Comparison of ENCODE assay signal across 22 cellular contexts in the genomic region with DNA sequence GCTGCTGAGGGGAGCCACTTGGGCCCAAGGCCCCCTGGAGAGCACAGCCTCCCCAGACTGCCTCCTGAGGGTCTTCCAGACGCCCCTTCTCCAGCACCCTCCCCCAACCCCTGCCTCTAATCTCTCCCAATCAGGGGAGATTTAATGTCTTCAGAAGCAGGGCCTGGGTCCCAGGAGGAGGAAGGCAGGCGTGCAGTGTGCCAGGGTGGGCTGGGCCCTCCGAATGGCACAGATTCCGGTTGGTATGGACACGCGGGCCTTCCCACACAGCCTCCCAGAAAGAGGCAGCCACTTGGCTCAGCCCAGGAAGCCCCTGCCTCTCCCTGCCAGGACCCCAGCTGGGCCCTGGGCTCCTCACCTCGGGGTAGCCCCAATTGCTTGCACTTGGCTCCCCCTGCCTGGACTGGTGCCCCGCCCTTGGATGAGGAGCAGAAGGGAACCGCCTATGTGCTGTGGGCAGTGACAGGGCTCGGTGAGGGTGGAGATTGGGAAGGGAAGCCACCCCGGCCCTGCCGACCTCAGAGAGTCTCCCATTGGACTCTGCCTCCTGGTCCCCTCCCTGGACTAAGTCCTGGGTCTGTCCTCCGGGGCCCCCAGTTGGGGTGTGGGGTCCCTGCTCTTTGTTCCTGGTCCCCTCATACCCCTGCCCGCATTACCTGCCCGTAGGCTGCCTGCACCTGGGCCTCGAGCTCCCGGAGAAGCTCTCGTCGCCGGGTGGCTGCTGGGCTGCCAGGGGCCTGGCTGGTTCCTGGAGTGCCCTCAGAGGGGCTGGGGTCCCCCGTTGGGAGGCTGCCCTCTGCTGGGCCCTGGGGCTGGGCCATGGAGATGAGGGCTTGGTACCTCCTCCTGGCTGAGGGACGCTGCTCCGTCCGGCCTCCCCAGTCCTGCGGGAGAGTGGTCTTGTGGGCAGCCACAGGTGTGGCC. TPM values are rescaled to one million over a fixed set of nuclear protein-coding genes. Genes with fewer than 3 reads are reported as not detected.
A peak's percentile ranks its signal among the peaks of the same experiment; 100 is the strongest.
DNase-seq lines count a peak whose midpoint lies in the region; ATAC-seq, FAIRE-seq and TF ChIP-seq lines count a peak whose summit lies in the region.
"Had no signal": no experiment of that assay in that cellular context is flagged by ENCODE, and none has a peak within 500 bp of the region (broad histone marks: within the 10 kb centered on the region; RNA-seq: fewer than 3 reads in every experiment).

No MANE protein-coding gene starts in this region.

- H3K27ac ChIP-seq in GM23338 (ENCODE audit: low read depth) (no peak overlapping the region), Panc1 (ENCODE audit: low read length) (no peak overlapping the region), HepG2 (ENCODE audit: extremely low read length, insufficient read depth, low read length) (no peak overlapping the region), transverse colon (no peak overlapping the region)
- H3K27ac ChIP-seq: GM23248 had no signal

- H3K9me3 Mint-ChIP-seq in GM23338: no peaks in the 10 kb centered on the region; the same call in 1 of the 3 replicates

- H3F3A ChIP-seq in GM23338 (replicated peaks; ENCODE audit: low read depth): no peaks in the 10 kb centered on the region

- H2AFZ ChIP-seq in GM23338: no peak overlapping the region
- no peak overlapping the region for H2AFZ ChIP-seq in HepG2 (ENCODE audit: low read length)
- H2AFZ ChIP-seq: GM23248 had no signal

- H3K4me1 ChIP-seq in GM23338 (ENCODE audit: insufficient read depth) (no peaks in the 10 kb centered on the region), Panc1 (ENCODE audit: control insufficient read depth, insufficient read depth, low read length) (peaks cover 3% of the 10 kb centered on the region; the same call in 1 of the 2 replicates), HepG2 (ENCODE audit: insufficient read depth, low read length) (no peaks in the 10 kb centered on the region), transverse colon (peaks cover 0 to 22% (median 12%) of the 10 kb centered on the region in 4 donors)

- in situ Hi-C loops in Panc1 (cut with HindIII; ENCODE audit: low pct_unique_long_range_greater_than_20kb, low sequenced_read_pairs): no loop called here
- in situ Hi-C loops in HepG2 (cut with HindIII; ENCODE audit: extremely low pct_ligation_motif_present, low pct_unique_long_range_greater_than_20kb): no loop called here
- in situ Hi-C loops in transverse colon (cut with MboI; ENCODE audit: low pct_ligation_motif_present in 1 of 4, low pct_unique_long_range_greater_than_20kb in 1 of 4, low sequenced_read_pairs in 3 of 4): no loop called here

- H3K36me3 ChIP-seq in GM23338 (ENCODE audit: insufficient read depth) (no peaks in the 10 kb centered on the region), Panc1 (ENCODE audit: control insufficient read depth, insufficient read depth, low read length) (no peaks in the 10 kb centered on the region), HepG2 (replicated peaks in 1 of 2; ENCODE audit: control insufficient read depth in 1 of 2, insufficient read depth in 2 of 2, low read length in 2 of 2) (no peaks in the 10 kb centered on the region), transverse colon (no peaks in the 10 kb centered on the region)

- no peak overlapping the region for H3K9ac ChIP-seq in HepG2 (ENCODE audit: insufficient read depth, low read depth, low read length)
- H3K9ac ChIP-seq: GM23248 had no signal

- no peak overlapping the region for H3K4me3 Mint-ChIP-seq in GM23338
- H3K4me3 Mint-ChIP-seq: CD14-positive monocyte had no signal

- ATAC-seq in GM23338: peak; percentile 59
- ATAC-seq in Panc1: peak; percentile 80
- ATAC-seq in HepG2: peak; percentile 24; the same call in 2 of the 3 replicates
- ATAC-seq: SK-N-SH treated with all-trans-retinoic acid at 6 μM for 48 hours had no signal

- no peaks in the 10 kb centered on the region for H3K4me1 Mint-ChIP-seq in GM23338

- intact Hi-C loops in Panc1 (cut with micrococcal nuclease; ENCODE audit: unreplicated experiment) (no loop called here), HepG2 (cut with micrococcal nuclease; ENCODE audit: unreplicated experiment) (loop anchor here (10.0 kb wide), 1 partner anchor 559 kb away; no protein-coding TSS in a partner anchor), transverse colon (cut with DNase I; ENCODE audit: low total_unique reads) (no loop called here)

- no CpG with 5 or more reads among the region's 25 CpGs for WGBS in HepG2 (ENCODE audit: low lambda C conversion rate)
- 74% methylated on average over 22 of the region's 25 CpGs; no CpG with 5 or more reads in 1 of the 2 donors for WGBS in transverse colon (ENCODE audit: low coverage in 1 of 2), 2 donors

- TF ChIP-seq CTCF in GM23338 (conservative IDR thresholded peaks at IDR 0.05; ENCODE audit: low read depth in 2 of 2): peak in 1 of 2 experiments; percentile 37; a peak in 1 of 4 replicates
- no peak for TF ChIP-seq CTCF in Panc1 (IDR thresholded peaks at IDR 0.05)
- TF ChIP-seq CTCF in HepG2 (CRISPR knock-in tag; IDR thresholded peaks at IDR 0.05): 0 out of 2 replicates have a peak, but pooled peaks have one; percentile 10
- TF ChIP-seq CTCF in transverse colon (IDR thresholded peaks at IDR 0.05): no peak
- TF ChIP-seq CTCF in GM10248 (IDR thresholded peaks at IDR 0.05; ENCODE audit: control extremely low read depth, extremely low read depth, low read depth, missing control alignments): no peak

- H3K27me3 ChIP-seq in GM23338 (ENCODE audit: insufficient read depth) (no peaks in the 10 kb centered on the region), Panc1 (ENCODE audit: control insufficient read depth, insufficient read depth, low read length) (no peaks in the 10 kb centered on the region), HepG2 (ENCODE audit: control insufficient read depth in 1 of 2, insufficient read depth in 2 of 2, low read length in 2 of 2) (peaks cover 4 to 22% of the 10 kb centered on the region in 2 experiments; a peak in 4 of 5 replicates), transverse colon (no peaks in the 10 kb centered on the region)

- no peak for FAIRE-seq in HepG2 (lab: Jason Lieb, UNC)

- H3K27ac Mint-ChIP-seq in GM23338: no peak overlapping the region

- POLR2A ChIA-PET in Panc1 (lab: Charles Lee) (no interaction called here), HepG2 (lab: Yijun Ruan, JAX) (no interaction called here), GM10248 (lab: Yijun Ruan, JAX) (no interaction called here)

- H3K4me3 ChIP-seq in GM23338 (no peak overlapping the region), Panc1 (ENCODE audit: low read depth in 2 of 2, low read length in 2 of 2) (no peak overlapping the region), HepG2 (replicated peaks in 1 of 3; ENCODE audit: insufficient read depth in 1 of 3, low read depth in 2 of 3, low read length in 3 of 3) (no peak overlapping the region), transverse colon (no peak overlapping the region)
- H3K4me3 ChIP-seq: GM23248 had no signal

- H3K9me2 ChIP-seq in GM23338 (ENCODE audit: insufficient read depth): 0 out of 2 replicates have a peak, but pooled peaks cover 5% of the 10 kb centered on the region

- H4K20me1 ChIP-seq in GM23338 (replicated peaks; ENCODE audit: insufficient read depth): no peaks in the 10 kb centered on the region
- no peaks in the 10 kb centered on the region for H4K20me1 ChIP-seq in HepG2 (ENCODE audit: insufficient read depth, low read length)

- CTCF ChIA-PET in Panc1 (lab: Charles Lee): no interaction called here
- CTCF ChIA-PET in HepG2 (lab: Yijun Ruan, JAX; ENCODE audit: low intra/inter-chr PET ratio, low total read pairs): no interaction called here
- CTCF ChIA-PET in GM10248 (lab: Yijun Ruan, JAX): no interaction called here

- no TSS peak for BruUV-seq in Panc1 (replicated peaks; lab: Mats Ljungman, UMichigan)
- no TSS peak for BruUV-seq in HepG2 (replicated peaks; lab: Mats Ljungman, UMichigan)

- H3K79me2 ChIP-seq in GM23338 (replicated peaks; ENCODE audit: insufficient read depth) (no peaks in the 10 kb centered on the region), HepG2 (ENCODE audit: insufficient read depth, low read length) (no peaks in the 10 kb centered on the region)

- peaks cover 5% of the 10 kb centered on the region for H3K27me3 Mint-ChIP-seq in GM23338 (ENCODE audit: insufficient read depth, low read depth, poor library complexity)

- TF ChIP-seq EP300 in HepG2 (IDR thresholded peaks at IDR 0.05; ENCODE audit: low read depth in 2 of 2, low read length in 2 of 2) (no peak), HepG2 (CRISPR knock-in tag; IDR thresholded peaks at IDR 0.05; ENCODE audit: borderline replicate concordance) (no peak), transverse colon (IDR thresholded peaks at IDR 0.05; ENCODE audit: low read depth) (no peak)

- TF ChIP-seq RAD21 in HepG2 (CRISPR knock-in tag; IDR thresholded peaks at IDR 0.05): no peak

- TF ChIP-seq POLR2A in HepG2 (IDR thresholded peaks at IDR 0.05; ENCODE audit: insufficient read depth in 1 of 2, low read depth in 2 of 2, low read length in 2 of 2) (no peak), transverse colon (IDR thresholded peaks at IDR 0.05) (no peak)

- H3K36me3 Mint-ChIP-seq in GM23338 (ENCODE audit: low read depth): no peaks in the 10 kb centered on the region; the same call in 2 of the 3 replicates
- H3K36me3 Mint-ChIP-seq: CD14-positive monocyte had no signal

- H3K4me2 ChIP-seq in GM23338 (no peak overlapping the region), HepG2 (ENCODE audit: low read depth, low read length) (no peak overlapping the region)

- H3K9me3 ChIP-seq in Panc1 (ENCODE audit: control insufficient read depth, insufficient read depth, low read depth, low read length) (no peaks in the 10 kb centered on the region), HepG2 (ENCODE audit: low read length) (no peaks in the 10 kb centered on the region), transverse colon (no peaks in the 10 kb centered on the region)

- DNase-seq in GM23338 (ENCODE audit: low spot score) (no peak), Panc1 (ENCODE audit: low read depth, low spot score) (no peak), HepG2 (ENCODE audit: low spot score) (no peak), transverse colon (peak; percentile 52), GOT3 (lab: John Stamatoyannopoulos, UW) (no peak), GM10248 (ENCODE audit: extremely low spot score) (no peak), activated T-cell treated with anti-CD3 and anti-CD28 coated beads for 4 hours (no peak)
- DNase-seq: DMS79 treated with DMSO at 0.1 percent for 48 hours; GM23248; NCI-H1436; NCI-H2081; NCI-H2171 treated with DMSO at 0.1 percent for 48 hours; NCI-H446 treated with DMSO at 0.1 percent for 48 hours; NCI-H69; NK-92 treated with Interleukin-12 subunit alpha and Interleukin-12 subunit beta, amount 100 ng/mL, for 24 hours; RPMI8226; SIG-M5; T-helper 1 cell had no signal

RNA-seq across cellular contexts. Expression of a gene that starts 0.6 kb away (rescaled TPM):
- total RNA-seq in GM23338 (2014; rRNA removed; shearing (Covaris generic)): not detected in 2 replicates
- polyA plus RNA-seq in GM23338 (2016; fragmentation: Nextera tagmentation; extraction: Ambion mirVana): not detected in 2 replicates
- not detected for total RNA-seq in Panc1 (2021; ENCODE audit: unreplicated experiment)
- polyA plus RNA-seq in Panc1 (2012; ENCODE audit: insufficient read length): not detected
- not detected in 2 replicates for total RNA-seq in HepG2 (2016; rRNA removed; fragmentation: Illumina TruSeq; extraction: Trizol)
- not detected in 2 replicates for total RNA-seq in HepG2 (2016; cell fraction: cytosol; rRNA removed; fragmentation: Illumina TruSeq; extraction: Trizol; ENCODE audit: low read depth)
- not detected in 2 replicates for total RNA-seq in HepG2 (2016; cell fraction: insoluble cytoplasmic fraction; rRNA removed; fragmentation: Illumina TruSeq; extraction: Trizol)
- not detected in 2 replicates for total RNA-seq in HepG2 (2016; cell fraction: membrane; rRNA removed; fragmentation: Illumina TruSeq; extraction: Trizol)
- total RNA-seq in HepG2 (2016; cell fraction: nucleus; rRNA removed; fragmentation: Illumina TruSeq; extraction: Trizol): not detected in 2 replicates
- polyA plus RNA-seq in HepG2 (2011; rRNA removed): not detected in 2 replicates
- not detected in 2 replicates for polyA plus RNA-seq in HepG2 (2011; cell fraction: cytosol; rRNA removed)
- not detected in 2 replicates for polyA plus RNA-seq in HepG2 (2011; cell fraction: nucleus; rRNA removed)
- not detected in 2 replicates for polyA plus RNA-seq in HepG2 (2012)
- not detected in 2 replicates for polyA plus RNA-seq in HepG2 (2016; cell fraction: cytosol; fragmentation: Illumina TruSeq; extraction: Trizol; ENCODE audit: low read depth)
- not detected in 2 replicates for polyA plus RNA-seq in HepG2 (2016; cell fraction: insoluble cytoplasmic fraction; fragmentation: Illumina TruSeq; extraction: Trizol; ENCODE audit: low read depth)
- not detected in 2 replicates for polyA plus RNA-seq in HepG2 (2016; cell fraction: membrane; fragmentation: Illumina TruSeq; extraction: Trizol; ENCODE audit: low read depth)
- polyA plus RNA-seq in HepG2 (2016; cell fraction: nucleus; fragmentation: Illumina TruSeq; extraction: Trizol; ENCODE audit: insufficient read depth, low read depth): not detected in 2 replicates
- not detected in 2 replicates for polyA minus RNA-seq in HepG2 (2011; rRNA and poly(A)+ RNA removed; ENCODE audit: low replicate concordance)
- polyA minus RNA-seq in HepG2 (2011; cell fraction: cytosol; rRNA and poly(A)+ RNA removed): not detected in 2 replicates
- not detected in 2 replicates for polyA minus RNA-seq in HepG2 (2011; cell fraction: nucleus; rRNA and poly(A)+ RNA removed)
- total RNA-seq in transverse colon: not detected
- total RNA-seq: GM23248, M059J, OCI-LY7 had no signal
- polyA plus RNA-seq: CD14-positive monocyte, GM23248 had no signal

RNA-seq across cellular contexts. Expression of a gene that starts 15.9 kb away (rescaled TPM):
- total RNA-seq in GM23338 (2014; rRNA removed; shearing (Covaris generic)): 39.8 and 48.6 TPM in 2 replicates
- polyA plus RNA-seq in GM23338 (2016; fragmentation: Nextera tagmentation; extraction: Ambion mirVana): 120 and 128 TPM in 2 replicates
- 76.1 TPM for total RNA-seq in Panc1 (2021; ENCODE audit: unreplicated experiment)
- 150 TPM for polyA plus RNA-seq in Panc1 (2012; ENCODE audit: insufficient read length)
- 19.7 and 23.2 TPM in 2 replicates for total RNA-seq in HepG2 (2016; rRNA removed; fragmentation: Illumina TruSeq; extraction: Trizol)
- total RNA-seq in HepG2 (2016; cell fraction: cytosol; rRNA removed; fragmentation: Illumina TruSeq; extraction: Trizol; ENCODE audit: low read depth): 18.4 and 24.3 TPM in 2 replicates
- total RNA-seq in HepG2 (2016; cell fraction: insoluble cytoplasmic fraction; rRNA removed; fragmentation: Illumina TruSeq; extraction: Trizol): 14.9 and 23.0 TPM in 2 replicates
- 24.4 and 32.7 TPM in 2 replicates for total RNA-seq in HepG2 (2016; cell fraction: membrane; rRNA removed; fragmentation: Illumina TruSeq; extraction: Trizol)
- 16.1 and 17.6 TPM in 2 replicates for total RNA-seq in HepG2 (2016; cell fraction: nucleus; rRNA removed; fragmentation: Illumina TruSeq; extraction: Trizol)
- 15.0 and 15.2 TPM in 2 replicates for polyA plus RNA-seq in HepG2 (2011; rRNA removed)
- polyA plus RNA-seq in HepG2 (2011; cell fraction: cytosol; rRNA removed): 13.5 and 23.6 TPM in 2 replicates
- 32.3 and 35.7 TPM in 2 replicates for polyA plus RNA-seq in HepG2 (2011; cell fraction: nucleus; rRNA removed)
- 11.0 and 19.0 TPM in 2 replicates for polyA plus RNA-seq in HepG2 (2012)
- polyA plus RNA-seq in HepG2 (2016; cell fraction: cytosol; fragmentation: Illumina TruSeq; extraction: Trizol; ENCODE audit: low read depth): 34.7 and 53.1 TPM in 2 replicates
- polyA plus RNA-seq in HepG2 (2016; cell fraction: insoluble cytoplasmic fraction; fragmentation: Illumina TruSeq; extraction: Trizol; ENCODE audit: low read depth): 31.6 and 43.1 TPM in 2 replicates
- polyA plus RNA-seq in HepG2 (2016; cell fraction: membrane; fragmentation: Illumina TruSeq; extraction: Trizol; ENCODE audit: low read depth): 52.5 and 57.8 TPM in 2 replicates
- polyA plus RNA-seq in HepG2 (2016; cell fraction: nucleus; fragmentation: Illumina TruSeq; extraction: Trizol; ENCODE audit: insufficient read depth, low read depth): 45.1 and 46.7 TPM in 2 replicates
- polyA minus RNA-seq in HepG2 (2011; rRNA and poly(A)+ RNA removed; ENCODE audit: low replicate concordance): 16.8 and 42.0 TPM in 2 replicates
- 13.8 and 17.6 TPM in 2 replicates for polyA minus RNA-seq in HepG2 (2011; cell fraction: cytosol; rRNA and poly(A)+ RNA removed)
- 10.1 and 16.6 TPM in 2 replicates for polyA minus RNA-seq in HepG2 (2011; cell fraction: nucleus; rRNA and poly(A)+ RNA removed)
- total RNA-seq in transverse colon: 100 to 1,000 TPM in 1 of 4 donors, 10 to 100 TPM in 3; 49.4 to 140 (median 83.4) TPM

RNA-seq across cellular contexts. Expression of a gene that starts 18.7 kb away (rescaled TPM):
- 46.8 and 57.1 TPM in 2 replicates for total RNA-seq in GM23338 (2014; rRNA removed; shearing (Covaris generic))
- 8.7 and 9.1 TPM in 2 replicates for polyA plus RNA-seq in GM23338 (2016; fragmentation: Nextera tagmentation; extraction: Ambion mirVana)
- total RNA-seq in Panc1 (2021; ENCODE audit: unreplicated experiment): 70.4 TPM
- 78.0 TPM for polyA plus RNA-seq in Panc1 (2012; ENCODE audit: insufficient read length)
- 7.7 and 8.5 TPM in 2 replicates for total RNA-seq in HepG2 (2016; rRNA removed; fragmentation: Illumina TruSeq; extraction: Trizol)
- 2.1 and 3.4 TPM in 2 replicates for total RNA-seq in HepG2 (2016; cell fraction: cytosol; rRNA removed; fragmentation: Illumina TruSeq; extraction: Trizol; ENCODE audit: low read depth)
- total RNA-seq in HepG2 (2016; cell fraction: insoluble cytoplasmic fraction; rRNA removed; fragmentation: Illumina TruSeq; extraction: Trizol): 6.0 and 8.5 TPM in 2 replicates
- total RNA-seq in HepG2 (2016; cell fraction: membrane; rRNA removed; fragmentation: Illumina TruSeq; extraction: Trizol): 8.3 and 9.9 TPM in 2 replicates
- total RNA-seq in HepG2 (2016; cell fraction: nucleus; rRNA removed; fragmentation: Illumina TruSeq; extraction: Trizol): 7.3 and 8.9 TPM in 2 replicates
- 8.2 and 9.4 TPM in 2 replicates for polyA plus RNA-seq in HepG2 (2011; rRNA removed)
- 5.2 and 10.7 TPM in 2 replicates for polyA plus RNA-seq in HepG2 (2011; cell fraction: cytosol; rRNA removed)
- polyA plus RNA-seq in HepG2 (2011; cell fraction: nucleus; rRNA removed): 38.2 and 58.0 TPM in 2 replicates
- 4.4 and 9.1 TPM in 2 replicates for polyA plus RNA-seq in HepG2 (2012)
- 3.2 and 3.6 TPM in 2 replicates for polyA plus RNA-seq in HepG2 (2016; cell fraction: cytosol; fragmentation: Illumina TruSeq; extraction: Trizol; ENCODE audit: low read depth)
- 5.6 and 8.6 TPM in 2 replicates for polyA plus RNA-seq in HepG2 (2016; cell fraction: insoluble cytoplasmic fraction; fragmentation: Illumina TruSeq; extraction: Trizol; ENCODE audit: low read depth)
- polyA plus RNA-seq in HepG2 (2016; cell fraction: membrane; fragmentation: Illumina TruSeq; extraction: Trizol; ENCODE audit: low read depth): 7.7 and 8.1 TPM in 2 replicates
- 19.9 and 22.6 TPM in 2 replicates for polyA plus RNA-seq in HepG2 (2016; cell fraction: nucleus; fragmentation: Illumina TruSeq; extraction: Trizol; ENCODE audit: insufficient read depth, low read depth)
- 29.1 and 72.8 TPM in 2 replicates for polyA minus RNA-seq in HepG2 (2011; rRNA and poly(A)+ RNA removed; ENCODE audit: low replicate concordance)
- 10.6 and 11.6 TPM in 2 replicates for polyA minus RNA-seq in HepG2 (2011; cell fraction: cytosol; rRNA and poly(A)+ RNA removed)
- 6.8 and 9.1 TPM in 2 replicates for polyA minus RNA-seq in HepG2 (2011; cell fraction: nucleus; rRNA and poly(A)+ RNA removed)
- total RNA-seq in transverse colon: 100 to 1,000 TPM in 1 of 4 donors, 10 to 100 TPM in 3; 23.5 to 451 (median 60.8) TPM

RNA-seq across cellular contexts. Expression of a gene that starts 41.0 kb away (rescaled TPM):
- total RNA-seq in GM23338 (2014; rRNA removed; shearing (Covaris generic)): 22.1 and 29.1 TPM in 2 replicates
- polyA plus RNA-seq in GM23338 (2016; fragmentation: Nextera tagmentation; extraction: Ambion mirVana): 32.1 and 33.3 TPM in 2 replicates
- 87.8 TPM for total RNA-seq in Panc1 (2021; ENCODE audit: unreplicated experiment)
- 178 TPM for polyA plus RNA-seq in Panc1 (2012; ENCODE audit: insufficient read length)
- 51.8 and 54.7 TPM in 2 replicates for total RNA-seq in HepG2 (2016; rRNA removed; fragmentation: Illumina TruSeq; extraction: Trizol)
- 29.3 and 29.9 TPM in 2 replicates for total RNA-seq in HepG2 (2016; cell fraction: cytosol; rRNA removed; fragmentation: Illumina TruSeq; extraction: Trizol; ENCODE audit: low read depth)
- total RNA-seq in HepG2 (2016; cell fraction: insoluble cytoplasmic fraction; rRNA removed; fragmentation: Illumina TruSeq; extraction: Trizol): 49.6 and 51.5 TPM in 2 replicates
- 34.6 and 35.9 TPM in 2 replicates for total RNA-seq in HepG2 (2016; cell fraction: membrane; rRNA removed; fragmentation: Illumina TruSeq; extraction: Trizol)
- 23.8 and 25.0 TPM in 2 replicates for total RNA-seq in HepG2 (2016; cell fraction: nucleus; rRNA removed; fragmentation: Illumina TruSeq; extraction: Trizol)
- 110 and 113 TPM in 2 replicates for polyA plus RNA-seq in HepG2 (2011; rRNA removed)
- polyA plus RNA-seq in HepG2 (2011; cell fraction: cytosol; rRNA removed): 108 and 172 TPM in 2 replicates
- polyA plus RNA-seq in HepG2 (2011; cell fraction: nucleus; rRNA removed): 78.7 and 80.7 TPM in 2 replicates
- polyA plus RNA-seq in HepG2 (2012): 58.6 and 77.3 TPM in 2 replicates
- polyA plus RNA-seq in HepG2 (2016; cell fraction: cytosol; fragmentation: Illumina TruSeq; extraction: Trizol; ENCODE audit: low read depth): 24.7 and 25.0 TPM in 2 replicates
- polyA plus RNA-seq in HepG2 (2016; cell fraction: insoluble cytoplasmic fraction; fragmentation: Illumina TruSeq; extraction: Trizol; ENCODE audit: low read depth): 54.4 and 55.2 TPM in 2 replicates
- polyA plus RNA-seq in HepG2 (2016; cell fraction: membrane; fragmentation: Illumina TruSeq; extraction: Trizol; ENCODE audit: low read depth): 28.2 and 32.3 TPM in 2 replicates
- 38.0 and 39.2 TPM in 2 replicates for polyA plus RNA-seq in HepG2 (2016; cell fraction: nucleus; fragmentation: Illumina TruSeq; extraction: Trizol; ENCODE audit: insufficient read depth, low read depth)
- 79.5 and 121 TPM in 2 replicates for polyA minus RNA-seq in HepG2 (2011; rRNA and poly(A)+ RNA removed; ENCODE audit: low replicate concordance)
- polyA minus RNA-seq in HepG2 (2011; cell fraction: cytosol; rRNA and poly(A)+ RNA removed): 35.7 and 42.3 TPM in 2 replicates
- polyA minus RNA-seq in HepG2 (2011; cell fraction: nucleus; rRNA and poly(A)+ RNA removed): 23.3 and 30.8 TPM in 2 replicates
- 10 to 100 TPM; 32.9 to 71.5 (median 57.6) TPM for total RNA-seq in transverse colon

RNA-seq across cellular contexts. Expression of a gene that starts 54.8 kb away (rescaled TPM):
- 61.4 and 101 TPM in 2 replicates for total RNA-seq in GM23338 (2014; rRNA removed; shearing (Covaris generic))
- polyA plus RNA-seq in GM23338 (2016; fragmentation: Nextera tagmentation; extraction: Ambion mirVana) (64.7 and 69.2 TPM in 2 replicates), HepG2 (2011; rRNA removed) (26.9 and 36.5 TPM in 2 replicates)
- total RNA-seq in Panc1 (2021; ENCODE audit: unreplicated experiment) (65.0 TPM), HepG2 (2016; rRNA removed; fragmentation: Illumina TruSeq; extraction: Trizol) (5.1 and 6.9 TPM in 2 replicates), transverse colon (100 to 1,000 TPM; 107 to 347 (median 115) TPM)
- 100 TPM for polyA plus RNA-seq in Panc1 (2012; ENCODE audit: insufficient read length)
- total RNA-seq in HepG2 (2016; cell fraction: cytosol; rRNA removed; fragmentation: Illumina TruSeq; extraction: Trizol; ENCODE audit: low read depth): 19.7 and 21.6 TPM in 2 replicates
- total RNA-seq in HepG2 (2016; cell fraction: insoluble cytoplasmic fraction; rRNA removed; fragmentation: Illumina TruSeq; extraction: Trizol): 3.5 and 6.0 TPM in 2 replicates
- total RNA-seq in HepG2 (2016; cell fraction: membrane; rRNA removed; fragmentation: Illumina TruSeq; extraction: Trizol): 16.8 and 19.3 TPM in 2 replicates
- 5.3 and 5.6 TPM in 2 replicates for total RNA-seq in HepG2 (2016; cell fraction: nucleus; rRNA removed; fragmentation: Illumina TruSeq; extraction: Trizol)
- 56.6 and 72.3 TPM in 2 replicates for polyA plus RNA-seq in HepG2 (2011; cell fraction: cytosol; rRNA removed)
- polyA plus RNA-seq in HepG2 (2011; cell fraction: nucleus; rRNA removed): 67.1 and 76.3 TPM in 2 replicates
- 21.5 and 23.1 TPM in 2 replicates for polyA plus RNA-seq in HepG2 (2012)
- polyA plus RNA-seq in HepG2 (2016; cell fraction: cytosol; fragmentation: Illumina TruSeq; extraction: Trizol; ENCODE audit: low read depth): 118 and 120 TPM in 2 replicates
- 17.4 and 19.8 TPM in 2 replicates for polyA plus RNA-seq in HepG2 (2016; cell fraction: insoluble cytoplasmic fraction; fragmentation: Illumina TruSeq; extraction: Trizol; ENCODE audit: low read depth)
- 70.1 and 76.5 TPM in 2 replicates for polyA plus RNA-seq in HepG2 (2016; cell fraction: membrane; fragmentation: Illumina TruSeq; extraction: Trizol; ENCODE audit: low read depth)
- polyA plus RNA-seq in HepG2 (2016; cell fraction: nucleus; fragmentation: Illumina TruSeq; extraction: Trizol; ENCODE audit: insufficient read depth, low read depth): 24.6 and 30.7 TPM in 2 replicates
- polyA minus RNA-seq in HepG2 (2011; rRNA and poly(A)+ RNA removed; ENCODE audit: low replicate concordance): 6.6 and 13.2 TPM in 2 replicates
- 5.4 and 6.5 TPM in 2 replicates for polyA minus RNA-seq in HepG2 (2011; cell fraction: cytosol; rRNA and poly(A)+ RNA removed)
- 7.3 and 8.6 TPM in 2 replicates for polyA minus RNA-seq in HepG2 (2011; cell fraction: nucleus; rRNA and poly(A)+ RNA removed)

Comparison
In these comparisons a context has a peak if more than half of its experiments do, and no peak if none do; other contexts are left out.
1. ATAC-seq: peak in every context shown above with its lines; median percentile 80 in Panc1; 59 in GM23338; 24 in HepG2.